ENCODE assay signal across 10 cellular contexts in the genomic region with DNA sequence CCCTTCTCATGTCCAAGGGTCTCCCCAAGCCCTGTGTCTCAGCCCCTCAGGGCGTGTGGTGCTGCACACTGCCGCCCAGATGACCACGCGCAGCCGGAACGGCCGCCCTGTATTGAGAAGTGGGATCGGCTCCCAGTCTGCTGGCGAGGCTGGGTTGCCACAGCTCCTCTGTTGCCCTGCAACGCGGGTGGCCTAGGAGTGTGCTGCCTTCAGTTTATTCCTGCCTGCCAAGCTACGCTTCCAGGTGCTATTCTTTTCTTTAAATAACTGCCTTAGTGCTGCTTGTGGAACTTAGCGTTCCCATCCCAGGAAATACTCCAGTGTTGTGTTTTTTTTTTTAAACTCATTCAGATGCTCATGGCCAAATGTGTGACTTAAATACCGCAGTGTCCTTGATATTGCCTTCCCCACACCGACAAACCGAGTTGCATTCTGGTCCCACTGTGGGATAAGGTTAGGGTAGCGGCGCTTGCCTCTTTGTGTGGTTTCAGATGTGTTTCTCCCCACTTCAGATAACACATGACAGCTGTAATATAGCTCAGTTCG. TPM values are rescaled to one million over a fixed set of nuclear protein-coding genes. Genes with fewer than 3 reads are reported as not detected.
DNase-seq lines count a peak whose midpoint lies in the region; ATAC-seq and TF ChIP-seq lines count a peak whose summit lies in the region.
"Had no signal": no experiment of that assay in that cellular context is flagged by ENCODE, and none has a peak within 500 bp of the region (broad histone marks: within the 10 kb centered on the region; RNA-seq: fewer than 3 reads in every experiment).

No MANE protein-coding gene starts in this region.

- H3K4me1 ChIP-seq in A673 (ENCODE audit: insufficient read depth, low read length, poor library complexity, severe bottlenecking) (peaks cover 69% of the 10 kb centered on the region), PC-3 (ENCODE audit: insufficient read depth, low read length) (peaks cover 94% of the 10 kb centered on the region)

- peaks cover 54% of the 10 kb centered on the region for H4K20me1 ChIP-seq in PC-3 (ENCODE audit: low read length)

- H3K9me2 ChIP-seq in PC-3 (replicated peaks; ENCODE audit: low read length): no peaks in the 10 kb centered on the region

- BruUV-seq in A673 (replicated peaks; lab: Mats Ljungman, UMichigan): no TSS peak
- BruUV-seq in PC-3 (replicated peaks; lab: Mats Ljungman, UMichigan): no TSS peak

- no peak for ATAC-seq in PC-3
- ATAC-seq in GM21723 (IDR thresholded peaks at IDR 0.05; ENCODE audit: unreplicated experiment): no peak
- no peak for ATAC-seq in GM21528 (IDR thresholded peaks at IDR 0.05; ENCODE audit: low FRiP score, unreplicated experiment)

- H3K27ac ChIP-seq in A673 (ENCODE audit: low read depth, low read length, poor library complexity, severe bottlenecking): peak overlapping the region; percentile 88
- 0 out of 2 replicates have a peak overlapping the region, but pooled peaks have one; percentile 76 for H3K27ac ChIP-seq in PC-3 (ENCODE audit: low read length)
- H3K27ac ChIP-seq in epithelial cell of prostate: peak overlapping the region; percentile 99

- no peaks in the 10 kb centered on the region for H3K9me3 Mint-ChIP-seq in nephron progenitor cell

- H3K4me3 Mint-ChIP-seq in nephron progenitor cell: peak overlapping the region; percentile 55

- POLR2A ChIA-PET in A673 (lab: Charles Lee; ENCODE audit: low non-redundant PET): no interaction called here
- POLR2A ChIA-PET in PC-3 (lab: Charles Lee; ENCODE audit: unreplicated experiment): no interaction called here

- H3K9ac ChIP-seq in PC-3 (ENCODE audit: low read length): no peak overlapping the region

- peak overlapping the region; percentile 59; the same call in 1 of the 2 replicates for H3K4me2 ChIP-seq in PC-3 (ENCODE audit: low read length)

- CTCF ChIA-PET in A673 (lab: Charles Lee) (no interaction called here), PC-3 (lab: Charles Lee) (no interaction called here)

- H3K4me1 Mint-ChIP-seq in nephron progenitor cell: peaks cover 98% of the 10 kb centered on the region

- H2AFZ ChIP-seq in PC-3 (ENCODE audit: low read length): no peak overlapping the region

- H3K36me3 Mint-ChIP-seq in nephron progenitor cell (ENCODE audit: low read depth): peaks cover 7% of the 10 kb centered on the region

- TF ChIP-seq CTCF in A673 (conservative IDR thresholded peaks at IDR 0.05; ENCODE audit: low read depth, low read length) (no peak), PC-3 (conservative IDR thresholded peaks at IDR 0.05; ENCODE audit: low read depth, low read length) (no peak), nephron progenitor cell (IDR thresholded peaks at IDR 0.05) (no peak)

- H3K4me3 ChIP-seq in A673 (ENCODE audit: low read depth, low read length, poor library complexity, severe bottlenecking) (no peak overlapping the region), PC-3 (ENCODE audit: low read length) (no peak overlapping the region)

- H3K27me3 ChIP-seq in A673 (replicated peaks; ENCODE audit: insufficient read depth, low read depth, low read length, poor library complexity): no peaks in the 10 kb centered on the region
- H3K27me3 ChIP-seq in PC-3 (ENCODE audit: low read length): no peaks in the 10 kb centered on the region

- peaks cover 10% of the 10 kb centered on the region for H3F3A ChIP-seq in PC-3 (ENCODE audit: low read length, unreplicated experiment)

- peaks cover 100% of the 10 kb centered on the region for H3K79me2 ChIP-seq in PC-3 (ENCODE audit: low read length)

- H3K27ac Mint-ChIP-seq in nephron progenitor cell: peak overlapping the region; percentile 96

- intact Hi-C loops in A673 (cut with micrococcal nuclease; ENCODE audit: unreplicated experiment): no loop called here
- intact Hi-C loops in PC-3 (cut with micrococcal nuclease): no loop called here

- H3K36me3 ChIP-seq in A673 (ENCODE audit: insufficient read depth, low read length, poor library complexity, severe bottlenecking) (no peaks in the 10 kb centered on the region), PC-3 (ENCODE audit: low read depth, low read length) (peaks cover 49% of the 10 kb centered on the region)

- no peaks in the 10 kb centered on the region for H3K9me3 ChIP-seq in A673 (ENCODE audit: low read depth, low read length, poor library complexity, severe bottlenecking)
- H3K9me3 ChIP-seq in PC-3 (ENCODE audit: low read length): no peaks in the 10 kb centered on the region

- DNase-seq in A673 (ENCODE audit: low spot score) (no peak), PC-3 (no peak), epithelial cell of prostate (ENCODE audit: low read depth, low spot score) (no peak), nephron progenitor cell (no peak), NCI-H1436 treated with DMSO at 0.1 percent for 48 hours (lab: John Stamatoyannopoulos, UW) (no peak)
- DNase-seq in activated effector memory CD4-positive, alpha-beta T cell treated with Interleukin-2 at 50 U/mL for 16 hours: no peak
- DNase-seq: GOT3; stimulated activated CD4-positive, alpha-beta T cell treated with anti-CD3 and anti-CD28 coated beads, Interleukin-2, amount 100 ng/mL, for 24 hours had no signal

- no peaks in the 10 kb centered on the region for H3K27me3 Mint-ChIP-seq in nephron progenitor cell (ENCODE audit: low read depth, poor library complexity)

RNA-seq across cellular contexts. Expression of gene ACTN4, which starts 16.6 kb away (rescaled TPM):
- total RNA-seq in A673 (2021) (370 and 397 TPM in 2 replicates), PC-3 (2014; rRNA removed) (382 and 397 TPM in 2 replicates)

RNA-seq across cellular contexts. Expression of gene EIF3K, which starts 45.0 kb away (rescaled TPM):
- total RNA-seq in A673 (2021) (316 and 338 TPM in 2 replicates), PC-3 (2014; rRNA removed) (310 and 414 TPM in 2 replicates)

RNA-seq across cellular contexts. Expression of gene MAP4K1, which starts 46.3 kb away (rescaled TPM):
- 1.5 and 3.5 TPM in 2 replicates for total RNA-seq in A673 (2021)
- total RNA-seq in PC-3 (2014; rRNA removed): 0.63 and 2.3 TPM in 2 replicates
